In genomic region chr19:48249502-48250014, GRCh38 we compare ENCODE assay signal across 8 cellular contexts. TPM values are rescaled to one million over a fixed set of nuclear protein-coding genes. Genes with fewer than 3 reads are reported as not detected.
A peak's percentile ranks its signal among the peaks of the same experiment; 100 is the strongest.
DNase-seq lines count a peak whose midpoint lies in the region; ATAC-seq and TF ChIP-seq lines count a peak whose summit lies in the region.

No MANE protein-coding gene starts in this region.

- DNase-seq in activated CD4-positive, alpha-beta memory T cell treated with anti-CD3 and anti-CD28 coated beads for 36 hours, result peak; percentile 90
- DNase-seq in fibroblast of pulmonary artery (ENCODE audit: low read depth) (peak; percentile 58), NCI-H187 (lab: John Stamatoyannopoulos, UW) (no peak), glomerular visceral epithelial cell (ENCODE audit: extremely low spot score) (no peak), NCI-H146 treated with DMSO at 0.1 percent for 48 hours (lab: John Stamatoyannopoulos, UW; ENCODE audit: unreplicated experiment) (no peak)
- peak; percentile 60 to 61 for DNase-seq in stimulated activated CD4-positive, alpha-beta T cell treated with anti-CD3 and anti-CD28 coated beads, Interleukin-1b, Interleukin-23, amount 100 ng/mL, for 4 hours (ENCODE audit: low read depth in 2 of 2)

- peak; percentile 58 for ATAC-seq in GM18517 (IDR thresholded peaks at IDR 0.05; ENCODE audit: unreplicated experiment)
- peak; percentile 47 for ATAC-seq in HG03565 (IDR thresholded peaks at IDR 0.05; ENCODE audit: unreplicated experiment)

- peak overlapping the region; percentile 99 for H3K27ac Mint-ChIP-seq in activated CD4-positive, alpha-beta memory T cell treated with anti-CD3 and anti-CD28 coated beads for 36 hours

- no peaks in the 10 kb centered on the region for H3K27me3 Mint-ChIP-seq in activated CD4-positive, alpha-beta memory T cell treated with anti-CD3 and anti-CD28 coated beads for 36 hours

- H3K36me3 Mint-ChIP-seq in activated CD4-positive, alpha-beta memory T cell treated with anti-CD3 and anti-CD28 coated beads for 36 hours, result peaks cover 33% of the 10 kb centered on the region

- no peaks in the 10 kb centered on the region for H3K9me3 Mint-ChIP-seq in activated CD4-positive, alpha-beta memory T cell treated with anti-CD3 and anti-CD28 coated beads for 36 hours

- intact Hi-C loops in activated CD4-positive, alpha-beta memory T cell treated with anti-CD3 and anti-CD28 coated beads for 36 hours (cut with micrococcal nuclease), result loop anchor here (1.0 kb wide), 2 partner anchors 9 to 46 kb away; no protein-coding TSS in a partner anchor

- peak overlapping the region; percentile 93 for H3K4me3 Mint-ChIP-seq in activated CD4-positive, alpha-beta memory T cell treated with anti-CD3 and anti-CD28 coated beads for 36 hours

- no peak for TF ChIP-seq CTCF in fibroblast of pulmonary artery (IDR thresholded peaks at IDR 0.05; ENCODE audit: low read length, missing control alignments)

- POLR2A ChIA-PET in activated CD4-positive, alpha-beta memory T cell treated with anti-CD3 and anti-CD28 coated beads for 36 hours (lab: Charles Lee), result interaction anchor here (0.8 to 2.4 kb wide), 7 partner anchors 9 to 625 kb away, joined by 3 to 15 read pairs (median 3); partner anchors contain the start of genes KDELR1 and PLA2G4C

- CTCF ChIA-PET in activated CD4-positive, alpha-beta memory T cell treated with anti-CD3 and anti-CD28 coated beads for 36 hours (lab: Charles Lee), result interaction anchor here (0.6 to 2.1 kb wide), 5 partner anchors 9 to 84 kb away, joined by 3 to 19 read pairs (median 4); no protein-coding TSS in a partner anchor

- H3K4me3 ChIP-seq in fibroblast of pulmonary artery (replicated peaks; ENCODE audit: low read depth, low read length), result no peak overlapping the region

- H3K4me1 Mint-ChIP-seq in activated CD4-positive, alpha-beta memory T cell treated with anti-CD3 and anti-CD28 coated beads for 36 hours (ENCODE audit: low read depth), result peaks cover 73% of the 10 kb centered on the region

RNA-seq across cellular contexts. Expression of gene CARD8, which starts 6.2 kb away (rescaled TPM):
- 100 to 1,000 TPM; 152 TPM for total RNA-seq in activated CD4-positive, alpha-beta memory T cell treated with anti-CD3 and anti-CD28 coated beads for 36 hours

RNA-seq across cellular contexts. Expression of gene ZNF114, which starts 20.3 kb away (rescaled TPM):
- under 1 TPM; 0.29 to 0.31 TPM for total RNA-seq in activated CD4-positive, alpha-beta memory T cell treated with anti-CD3 and anti-CD28 coated beads for 36 hours

Comparison
In these comparisons a context has a peak if more than half of its experiments do, and no peak if none do; other contexts are left out.
1. DNase-seq: peak in activated CD4-positive, alpha-beta memory T cell treated with anti-CD3 and anti-CD28 coated beads for 36 hours (single experiment), fibroblast of pulmonary artery (single experiment) and stimulated activated CD4-positive, alpha-beta T cell treated with anti-CD3 and anti-CD28 coated beads, Interleukin-1b, Interleukin-23, amount 100 ng/mL, for 4 hours (2 of 2); none in NCI-H187 (0 of 2), glomerular visceral epithelial cell (single experiment) and NCI-H146 treated with DMSO at 0.1 percent for 48 hours (single experiment).